Comparison of ENCODE assay signal across 9 cellular contexts in genomic region chr4:54547299-54548097, GRCh38.
DNase-seq lines count a peak whose midpoint lies in the region; ATAC-seq, FAIRE-seq and TF ChIP-seq lines count a peak whose summit lies in the region.
"Had no signal": no experiment of that assay in that cellular context is flagged by ENCODE, and none has a peak within 500 bp of the region (broad histone marks: within the 10 kb centered on the region; RNA-seq: fewer than 3 reads in every experiment).

No MANE protein-coding gene starts in this region.

- peak overlapping the region; percentile 63 for H3K4me2 ChIP-seq in OCI-LY3 (ENCODE audit: low read length)
- H3K4me2 ChIP-seq: A549 had no signal

- no peak for FAIRE-seq in small intestine (lab: Jason Lieb, UNC)
- FAIRE-seq: A549 had no signal

- DNase-seq in NCI-H146 (lab: John Stamatoyannopoulos, UW), result peak; percentile 42
- DNase-seq in NCI-H146 treated with DMSO at 0.1 percent for 48 hours (lab: John Stamatoyannopoulos, UW; ENCODE audit: unreplicated experiment), result no peak
- peak; percentile 73 for DNase-seq in small intestine
- no peak for DNase-seq in retina
- DNase-seq in D341Med (ENCODE audit: low spot score), result no peak

- H3K4me1 ChIP-seq in OCI-LY3 (ENCODE audit: low read length) (peaks cover 21% of the 10 kb centered on the region), small intestine (ENCODE audit: control insufficient read depth in 2 of 2, insufficient read depth in 1 of 2, low read depth in 1 of 2, low read length in 1 of 2) (peaks cover 0 to 7% of the 10 kb centered on the region in 2 donors)
- H3K4me1 ChIP-seq: A549 had no signal

- H3K27ac ChIP-seq in OCI-LY3 (ENCODE audit: low read length) (no peak overlapping the region), small intestine (ENCODE audit: low read depth in 1 of 2, low read length in 1 of 2) (peak overlapping the region; percentile 45 to 92)
- H3K27ac ChIP-seq: A549 had no signal

- no peak for TF ChIP-seq CTCF in OCI-LY3 (IDR thresholded peaks at IDR 0.05; ENCODE audit: low read depth, low read length)

- no peaks in the 10 kb centered on the region for H3K36me3 ChIP-seq in OCI-LY3 (replicated peaks; ENCODE audit: low read depth, low read length)
- H3K36me3 ChIP-seq in small intestine (ENCODE audit: control insufficient read depth in 2 of 2, insufficient read depth in 2 of 2, low read length in 2 of 2), result no peaks in the 10 kb centered on the region

- H2AFZ ChIP-seq in OCI-LY3 (ENCODE audit: low read depth, low read length), result peak overlapping the region; percentile 74

- no peaks in the 10 kb centered on the region for H4K20me1 ChIP-seq in OCI-LY3 (ENCODE audit: insufficient read depth, low read length)

- no peak overlapping the region; the same call in 1 of the 2 replicates for H3K9ac ChIP-seq in OCI-LY3 (ENCODE audit: low read length)

- ATAC-seq in HG02973 (IDR thresholded peaks at IDR 0.05; ENCODE audit: unreplicated experiment) (peak; percentile 57), HG03045 (IDR thresholded peaks at IDR 0.05; ENCODE audit: unreplicated experiment) (no peak)
- ATAC-seq: A549 had no signal

- 5 to 37% (median 16%) methylated on average over 7 of the region's 7 CpGs for WGBS in small intestine, 3 donors

- H3K79me2 ChIP-seq in OCI-LY3 (ENCODE audit: low read length), result no peaks in the 10 kb centered on the region

- no peaks in the 10 kb centered on the region for H3K27me3 ChIP-seq in OCI-LY3 (ENCODE audit: low read depth, low read length)
- H3K27me3 ChIP-seq in small intestine (ENCODE audit: control insufficient read depth in 2 of 2, insufficient read depth in 2 of 2, low read length in 2 of 2), result no peaks in the 10 kb centered on the region

- H3K9me3 ChIP-seq in OCI-LY3 (ENCODE audit: insufficient read depth, low read length) (no peaks in the 10 kb centered on the region), small intestine (ENCODE audit: control insufficient read depth, low read depth) (no peaks in the 10 kb centered on the region)
- H3K9me3 ChIP-seq: A549 had no signal

- H3K4me3 ChIP-seq in OCI-LY3 (ENCODE audit: low read length) (peak overlapping the region; percentile 28; the same call in 1 of the 2 replicates), small intestine (ENCODE audit: low read depth in 1 of 2, low read length in 2 of 2) (no peak overlapping the region)
- H3K4me3 ChIP-seq: A549 had no signal

Comparison
In these comparisons a context has a peak if more than half of its experiments do, and no peak if none do; other contexts are left out.
1. DNase-seq: peak in NCI-H146 (single experiment) and small intestine (single experiment); none in NCI-H146 treated with DMSO at 0.1 percent for 48 hours (single experiment), retina (single experiment) and D341Med (single experiment).